ENCODE assay signal across 8 cellular contexts in the genomic region with DNA sequence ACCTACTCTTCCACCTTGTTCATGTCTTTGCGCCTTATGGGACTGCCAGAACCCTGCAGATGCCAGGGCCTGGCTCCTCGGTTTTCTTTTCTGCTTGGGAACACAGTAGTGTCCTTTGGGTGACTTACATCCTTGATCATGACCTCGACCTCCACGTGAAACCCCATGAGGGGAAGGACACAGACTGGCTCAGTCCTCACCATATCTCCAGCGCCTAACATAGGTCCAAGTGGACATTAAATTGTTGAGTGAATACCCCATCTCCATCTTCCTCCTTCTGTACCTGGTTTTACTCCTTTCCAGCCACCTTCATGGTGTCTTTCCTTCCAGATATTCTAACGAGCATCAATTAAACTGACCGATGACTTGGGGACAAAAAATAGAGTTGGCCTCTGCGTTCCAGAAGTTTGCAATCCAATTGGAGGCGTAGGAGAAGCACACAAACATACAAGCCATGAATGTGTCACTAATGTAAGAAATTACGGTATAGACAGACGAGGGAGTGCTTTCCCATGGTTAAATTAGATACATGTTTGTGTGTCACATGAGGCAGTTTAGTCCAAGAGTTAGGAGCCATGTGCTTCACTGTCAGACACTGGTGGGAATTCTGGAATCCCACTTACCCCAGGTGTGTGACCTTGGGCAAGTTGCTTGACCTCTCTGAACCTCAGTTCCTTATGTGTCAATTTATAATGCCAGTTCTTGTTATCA. TPM values are rescaled to one million over a fixed set of nuclear protein-coding genes. Genes with fewer than 3 reads are reported as not detected.
DNase-seq lines count a peak whose midpoint lies in the region; ATAC-seq and TF ChIP-seq lines count a peak whose summit lies in the region.

No MANE protein-coding gene starts in this region.

- H3K27me3 Mint-ChIP-seq in activated T-helper 2 cell treated with anti-CD3 and anti-CD28 coated beads, Interferon-gamma antibody, Interleukin-2, Interleukin-4, amounts not matched to agents 10 μg/mL and 5 μg/mL and 100 μg/mL, durations not matched to agents 14 hours and 24 hours and 36 hours (ENCODE audit: low read depth): peaks cover 15% of the 10 kb centered on the region
- peaks cover 0 to 11% (median 9%) of the 10 kb centered on the region in 3 donors for H3K27me3 Mint-ChIP-seq in immature natural killer cell (ENCODE audit: low read depth in 3 of 3)

- H3K36me3 Mint-ChIP-seq in activated T-helper 2 cell treated with anti-CD3 and anti-CD28 coated beads, Interferon-gamma antibody, Interleukin-2, Interleukin-4, amounts not matched to agents 10 μg/mL and 5 μg/mL and 100 μg/mL, durations not matched to agents 14 hours and 24 hours and 36 hours (ENCODE audit: low read depth): peaks cover 2% of the 10 kb centered on the region
- no peaks in the 10 kb centered on the region for H3K36me3 Mint-ChIP-seq in immature natural killer cell

- WGBS in SK-N-SH (ENCODE audit: low lambda C conversion rate): 49% methylated on average over 11 of the region's 11 CpGs
- WGBS in suprapubic skin: 52% methylated on average over 11 of the region's 11 CpGs

- H3K27ac ChIP-seq in SK-N-SH (ENCODE audit: low read depth in 2 of 2, low read length in 1 of 2): peak overlapping the region; percentile 64 to 95; a peak in 3 of 4 replicates
- peak overlapping the region; percentile 76 for H3K27ac ChIP-seq in suprapubic skin

- peaks cover 37% of the 10 kb centered on the region for H3K79me2 ChIP-seq in SK-N-SH (ENCODE audit: insufficient read depth)

- peak overlapping the region; percentile 97 for H2AFZ ChIP-seq in SK-N-SH (ENCODE audit: low read depth)

- TF ChIP-seq EP300 in SK-N-SH (IDR thresholded peaks at IDR 0.05; ENCODE audit: borderline replicate concordance in 1 of 2, low read depth in 1 of 2, low read length in 1 of 2) (no peak), suprapubic skin (IDR thresholded peaks at IDR 0.05) (no peak)

- peak overlapping the region; percentile 91 for H3K9ac ChIP-seq in SK-N-SH

- H3K4me3 ChIP-seq in SK-N-SH (ENCODE audit: low read depth in 2 of 2, low read length in 1 of 2) (peak overlapping the region; percentile 89), suprapubic skin (peak overlapping the region; percentile 89)

- peaks cover 10 to 11% of the 10 kb centered on the region in 2 experiments; a peak in 3 of 4 replicates for H3K4me1 ChIP-seq in SK-N-SH (ENCODE audit: control insufficient read depth in 1 of 2, insufficient read depth in 2 of 2, low read depth in 1 of 2, low read length in 1 of 2)
- peaks cover 35% of the 10 kb centered on the region for H3K4me1 ChIP-seq in suprapubic skin

- H3K9me2 ChIP-seq in SK-N-SH: no peaks in the 10 kb centered on the region

- no peak for TF ChIP-seq RAD21 in SK-N-SH (IDR thresholded peaks at IDR 0.05; ENCODE audit: low read length)

- DNase-seq in SK-N-SH (no peak), immature natural killer cell (peak in 1 of 3 donors; percentile 6), suprapubic skin (ENCODE audit: low spot score in 2 of 2) (no peak), NCI-H1092 treated with DMSO at 0.1 percent for 48 hours (lab: John Stamatoyannopoulos, UW) (no peak), DMS 273 treated with DMSO at 0.1 percent for 48 hours (lab: John Stamatoyannopoulos, UW) (no peak), ACHN (no peak)
- no peak for DNase-seq in activated T-helper 2 cell treated with anti-CD3 and anti-CD28 coated beads, Interferon-gamma antibody, Interleukin-2, Interleukin-4, amounts not matched to agents 10 μg/mL and 5 μg/mL and 100 μg/mL, durations not matched to agents 14 hours and 24 hours and 36 hours (ENCODE audit: low spot score)

- in situ Hi-C loops in ACHN (cut with HindIII; ENCODE audit: low pct_ligation_motif_present, low pct_unique_long_range_greater_than_20kb, low sequenced_read_pairs): no loop called here

- intact Hi-C loops in activated T-helper 2 cell treated with anti-CD3 and anti-CD28 coated beads, Interferon-gamma antibody, Interleukin-2, Interleukin-4, amounts not matched to agents 10 μg/mL and 5 μg/mL and 100 μg/mL, durations not matched to agents 14 hours and 24 hours and 36 hours (cut with micrococcal nuclease): no loop called here

- H3K9me3 Mint-ChIP-seq in activated T-helper 2 cell treated with anti-CD3 and anti-CD28 coated beads, Interferon-gamma antibody, Interleukin-2, Interleukin-4, amounts not matched to agents 10 μg/mL and 5 μg/mL and 100 μg/mL, durations not matched to agents 14 hours and 24 hours and 36 hours: no peaks in the 10 kb centered on the region
- H3K9me3 Mint-ChIP-seq in immature natural killer cell: no peaks in the 10 kb centered on the region

- ATAC-seq in SK-N-SH treated with all-trans-retinoic acid at 6 μM for 48 hours: no peak

- H3F3A ChIP-seq in SK-N-SH (replicated peaks; ENCODE audit: insufficient read depth): peaks cover 5% of the 10 kb centered on the region

- POLR2A ChIA-PET in SK-N-SH (lab: Yijun Ruan, JAX): interaction anchor here (0.6 kb wide), 1 partner anchor 127 kb away, joined by 4 read pairs; no protein-coding TSS in a partner anchor

- CTCF ChIA-PET in SK-N-SH (lab: Yijun Ruan, JAX): interaction anchor here (1.2 to 2.0 kb wide), 2 partner anchors 82 to 83 kb away, joined by 4 to 10 read pairs; no protein-coding TSS in a partner anchor

- H3K4me1 Mint-ChIP-seq in activated T-helper 2 cell treated with anti-CD3 and anti-CD28 coated beads, Interferon-gamma antibody, Interleukin-2, Interleukin-4, amounts not matched to agents 10 μg/mL and 5 μg/mL and 100 μg/mL, durations not matched to agents 14 hours and 24 hours and 36 hours (ENCODE audit: low read depth): peaks cover 34% of the 10 kb centered on the region
- H3K4me1 Mint-ChIP-seq in immature natural killer cell: peaks cover 41 to 49% of the 10 kb centered on the region in 2 donors

- H3K27me3 ChIP-seq in SK-N-SH (ENCODE audit: insufficient read depth) (no peaks in the 10 kb centered on the region), suprapubic skin (no peaks in the 10 kb centered on the region)

- peak overlapping the region; percentile 95 for H3K27ac Mint-ChIP-seq in activated T-helper 2 cell treated with anti-CD3 and anti-CD28 coated beads, Interferon-gamma antibody, Interleukin-2, Interleukin-4, amounts not matched to agents 10 μg/mL and 5 μg/mL and 100 μg/mL, durations not matched to agents 14 hours and 24 hours and 36 hours
- H3K27ac Mint-ChIP-seq in immature natural killer cell: peak overlapping the region; percentile 91 to 99 (median 97)

- H3K36me3 ChIP-seq in SK-N-SH (replicated peaks in 1 of 2; ENCODE audit: control insufficient read depth in 1 of 2, insufficient read depth in 2 of 2, low read length in 1 of 2) (no peaks in the 10 kb centered on the region), suprapubic skin (no peaks in the 10 kb centered on the region)

- peaks cover 25% of the 10 kb centered on the region for H4K20me1 ChIP-seq in SK-N-SH (ENCODE audit: insufficient read depth)

- H3K9me3 ChIP-seq in SK-N-SH (no peaks in the 10 kb centered on the region), suprapubic skin (no peaks in the 10 kb centered on the region)

- H3K4me3 Mint-ChIP-seq in activated T-helper 2 cell treated with anti-CD3 and anti-CD28 coated beads, Interferon-gamma antibody, Interleukin-2, Interleukin-4, amounts not matched to agents 10 μg/mL and 5 μg/mL and 100 μg/mL, durations not matched to agents 14 hours and 24 hours and 36 hours (ENCODE audit: low read depth): peak overlapping the region; percentile 89
- peak overlapping the region; percentile 90 to 99 (median 97) for H3K4me3 Mint-ChIP-seq in immature natural killer cell

- TF ChIP-seq CTCF in SK-N-SH (IDR thresholded peaks at IDR 0.05) (no peak), suprapubic skin (IDR thresholded peaks at IDR 0.05) (no peak)

- peak overlapping the region; percentile 88 for H3K4me2 ChIP-seq in SK-N-SH

- TF ChIP-seq POLR2A in suprapubic skin (IDR thresholded peaks at IDR 0.05): no peak

TF ChIP-seq in SK-N-SH, 30 proteins besides CTCF, POLR2A, EP300 and RAD21 (continues in another document):
- TF ChIP-seq FOXJ3 (CRISPR knock-in tag; IDR thresholded peaks at IDR 0.05) (no peak), TEAD4 (IDR thresholded peaks at IDR 0.05; ENCODE audit: borderline replicate concordance, insufficient read depth) (no peak), ELF1 (IDR thresholded peaks at IDR 0.05) (no peak), EZH2phosphoT487 (IDR thresholded peaks at IDR 0.05; ENCODE audit: borderline replicate concordance, low read depth) (no peak), RFX5 (IDR thresholded peaks at IDR 0.05; ENCODE audit: low read length) (no peak)
- TF ChIP-seq, protein P1, sequence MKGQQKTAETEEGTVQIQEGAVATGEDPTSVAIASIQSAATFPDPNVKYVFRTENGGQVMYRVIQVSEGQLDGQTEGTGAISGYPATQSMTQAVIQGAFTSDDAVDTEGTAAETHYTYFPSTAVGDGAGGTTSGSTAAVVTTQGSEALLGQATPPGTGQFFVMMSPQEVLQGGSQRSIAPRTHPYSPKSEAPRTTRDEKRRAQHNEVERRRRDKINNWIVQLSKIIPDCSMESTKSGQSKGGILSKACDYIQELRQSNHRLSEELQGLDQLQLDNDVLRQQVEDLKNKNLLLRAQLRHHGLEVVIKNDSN (IDR thresholded peaks at IDR 0.05; ENCODE audit: borderline replicate concordance, low read depth): no peak

TF ChIP-seq in SK-N-SH treated with all-trans-retinoic acid at 6 μM for 48 hours, 23 proteins besides CTCF, POLR2A, EP300 and RAD21 (continues in another document):
- TF ChIP-seq BACH2 (CRISPR knock-in tag; IDR thresholded peaks at IDR 0.05; ENCODE audit: borderline replicate concordance) (no peak), GLIS3 (CRISPR knock-in tag; IDR thresholded peaks at IDR 0.05) (no peak), ARNTL (CRISPR knock-in tag; IDR thresholded peaks at IDR 0.05; ENCODE audit: borderline replicate concordance, low read depth) (no peak), ISL1 (CRISPR knock-in tag; IDR thresholded peaks at IDR 0.05) (no peak), ZNF70 (CRISPR knock-in tag; IDR thresholded peaks at IDR 0.05) (no peak)

RNA-seq across cellular contexts. Expression of a gene that starts 0.9 kb away (rescaled TPM):
- polyA plus RNA-seq in SK-N-SH (2012; rRNA removed) (15.8 and 17.6 TPM in 2 replicates), immature natural killer cell (10 to 100 TPM; 15.9 to 48.0 (median 26.4) TPM)
- polyA plus RNA-seq in SK-N-SH (2012; cell fraction: cytosol; rRNA removed): 12.0 and 16.9 TPM in 2 replicates
- polyA plus RNA-seq in SK-N-SH (2012; cell fraction: nucleus; rRNA removed): 28.1 and 40.4 TPM in 2 replicates
- 64.2 and 72.3 TPM in 2 replicates for total RNA-seq in activated T-helper 2 cell treated with anti-CD3 and anti-CD28 coated beads, Interferon-gamma antibody, Interleukin-2, Interleukin-4, amounts not matched to agents 10 μg/mL and 5 μg/mL and 100 μg/mL, durations not matched to agents 14 hours and 24 hours and 36 hours
- 100 to 1,000 TPM in 3 of 4 donors, 10 to 100 TPM in 1; 74.2 to 155 (median 112) TPM for total RNA-seq in suprapubic skin
